ENCODE assay signal across 19 cellular contexts in the genomic region with DNA sequence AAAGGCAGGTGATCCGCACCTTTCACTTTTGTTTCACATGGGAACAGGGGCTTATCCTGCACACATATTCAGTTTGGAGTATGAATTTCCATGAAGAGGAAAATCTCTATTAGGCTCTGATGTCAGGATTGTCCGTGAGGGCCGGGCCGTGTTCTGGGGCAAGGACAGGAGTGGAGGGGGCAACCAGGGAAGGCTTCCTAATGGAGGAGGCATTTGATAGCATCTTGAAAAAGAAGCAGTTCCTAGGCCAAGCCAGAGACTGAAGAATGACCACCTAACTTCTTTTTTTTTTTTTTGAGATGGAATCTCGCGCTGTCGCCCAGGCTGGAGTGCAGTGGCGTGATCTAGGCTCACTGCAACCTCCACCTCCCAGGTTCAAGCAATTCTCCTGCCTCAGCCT.
DNase-seq lines count a peak whose midpoint lies in the region; ATAC-seq and TF ChIP-seq lines count a peak whose summit lies in the region.
"Had no signal": no experiment of that assay in that cellular context is flagged by ENCODE, and none has a peak within 500 bp of the region (broad histone marks: within the 10 kb centered on the region; RNA-seq: fewer than 3 reads in every experiment).

No MANE protein-coding gene starts in this region.

- no peak for DNase-seq in SK-N-SH
- DNase-seq in upper lobe of right lung: peak; percentile 10
- DNase-seq in amniotic stem cell (lab: John Stamatoyannopoulos, UW): no peak
- DNase-seq: DMS 273 treated with DMSO at 0.1 percent for 48 hours, KBM-7, NCI-H1417 treated with DMSO at 0.1 percent for 48 hours, NCI-H1930, NCI-H2171 treated with DMSO at 0.1 percent for 48 hours, NCI-H774, PC-9, SIG-M5 had no signal

- peak overlapping the region; percentile 55 for H3K27ac Mint-ChIP-seq in dendritic cell treated with granulocyte-macrophage colony-stimulating factor and Interleukin-4, amounts not matched to agents 40 ng/mL and 50 ng/mL, for 4 days
- peak overlapping the region in 2 of 3 experiments; percentile 43 to 88 for H3K27ac Mint-ChIP-seq in nephron

- H3K79me2 ChIP-seq in SK-N-SH (ENCODE audit: insufficient read depth): peaks cover 7% of the 10 kb centered on the region; the same call in 1 of the 2 replicates

- no peaks in the 10 kb centered on the region for H3K9me3 ChIP-seq in SK-N-SH
- H3K9me3 ChIP-seq in upper lobe of right lung: no peaks in the 10 kb centered on the region
- H3K9me3 ChIP-seq: HAP-1 had no signal

- peaks cover 71% of the 10 kb centered on the region for H3K36me3 Mint-ChIP-seq in dendritic cell treated with granulocyte-macrophage colony-stimulating factor and Interleukin-4, amounts not matched to agents 40 ng/mL and 50 ng/mL, for 4 days (ENCODE audit: low read depth)
- H3K36me3 Mint-ChIP-seq in nephron (ENCODE audit: low read depth): no peaks in the 10 kb centered on the region

- POLR2A ChIA-PET in SK-N-SH (lab: Yijun Ruan, JAX): no interaction called here

- H3K27ac ChIP-seq in SK-N-SH (ENCODE audit: low read depth in 2 of 2, low read length in 1 of 2) (peak overlapping the region; percentile 39 to 78), upper lobe of right lung (no peak overlapping the region)
- H3K27ac ChIP-seq: 22Rv1, HL-60, PC-9 had no signal

- no peak overlapping the region for H3K4me3 ChIP-seq in SK-N-SH (ENCODE audit: low read depth in 2 of 2, low read length in 1 of 2)
- no peak overlapping the region for H3K4me3 ChIP-seq in upper lobe of right lung
- H3K4me3 ChIP-seq: HAP-1, PC-9 had no signal

- H3K27me3 Mint-ChIP-seq in dendritic cell treated with granulocyte-macrophage colony-stimulating factor and Interleukin-4, amounts not matched to agents 40 ng/mL and 50 ng/mL, for 4 days: no peaks in the 10 kb centered on the region
- peaks cover 7% of the 10 kb centered on the region for H3K27me3 Mint-ChIP-seq in nephron (ENCODE audit: low read depth)

- TF ChIP-seq CTCF in SK-N-SH (IDR thresholded peaks at IDR 0.05): no peak
- TF ChIP-seq CTCF in nephron (IDR thresholded peaks at IDR 0.05; ENCODE audit: unreplicated experiment in 3 of 3): no peak
- TF ChIP-seq CTCF in upper lobe of right lung (IDR thresholded peaks at IDR 0.05): no peak

- no peak overlapping the region for H2AFZ ChIP-seq in SK-N-SH (ENCODE audit: low read depth)
- H2AFZ ChIP-seq: PC-9 had no signal

- H3K36me3 ChIP-seq in SK-N-SH (replicated peaks in 1 of 2; ENCODE audit: control insufficient read depth in 1 of 2, insufficient read depth in 2 of 2, low read length in 1 of 2) (peaks cover 0 to 8% of the 10 kb centered on the region in 2 experiments), upper lobe of right lung (no peaks in the 10 kb centered on the region)
- H3K36me3 ChIP-seq: HAP-1 had no signal

- no peak for TF ChIP-seq EP300 in SK-N-SH (IDR thresholded peaks at IDR 0.05; ENCODE audit: borderline replicate concordance in 1 of 2, low read depth in 1 of 2, low read length in 1 of 2)

- H3K27me3 ChIP-seq in SK-N-SH (ENCODE audit: insufficient read depth) (no peaks in the 10 kb centered on the region), upper lobe of right lung (no peaks in the 10 kb centered on the region)

- no peaks in the 10 kb centered on the region for H4K20me1 ChIP-seq in SK-N-SH (ENCODE audit: insufficient read depth)

- no peak overlapping the region for H3K4me3 Mint-ChIP-seq in dendritic cell treated with granulocyte-macrophage colony-stimulating factor and Interleukin-4, amounts not matched to agents 40 ng/mL and 50 ng/mL, for 4 days
- no peak overlapping the region for H3K4me3 Mint-ChIP-seq in nephron

- H3K4me2 ChIP-seq in SK-N-SH: peak overlapping the region; percentile 43; the same call in 1 of the 2 replicates
- H3K4me2 ChIP-seq: PC-9 had no signal

- no peaks in the 10 kb centered on the region for H3K9me2 ChIP-seq in SK-N-SH

- peaks cover 29% of the 10 kb centered on the region for H3F3A ChIP-seq in SK-N-SH (replicated peaks; ENCODE audit: insufficient read depth)

- intact Hi-C loops in dendritic cell treated with granulocyte-macrophage colony-stimulating factor and Interleukin-4, amounts not matched to agents 40 ng/mL and 50 ng/mL, for 4 days (cut with micrococcal nuclease): loop anchor here (5.0 kb wide), 1 partner anchor 33 kb away; no protein-coding TSS in a partner anchor
- intact Hi-C loops in upper lobe of right lung (cut with DNase I): no loop called here

- ATAC-seq in SK-N-SH treated with all-trans-retinoic acid at 6 μM for 48 hours (no peak), upper lobe of right lung (no peak), HG02938 (IDR thresholded peaks at IDR 0.05; ENCODE audit: unreplicated experiment) (no peak), GM18873 (IDR thresholded peaks at IDR 0.05; ENCODE audit: low FRiP score, unreplicated experiment) (no peak)

- H3K9me3 Mint-ChIP-seq in dendritic cell treated with granulocyte-macrophage colony-stimulating factor and Interleukin-4, amounts not matched to agents 40 ng/mL and 50 ng/mL, for 4 days: no peaks in the 10 kb centered on the region
- H3K9me3 Mint-ChIP-seq in nephron: no peaks in the 10 kb centered on the region

- H3K4me1 ChIP-seq in SK-N-SH (ENCODE audit: control insufficient read depth in 1 of 2, insufficient read depth in 2 of 2, low read depth in 1 of 2, low read length in 1 of 2): peaks cover 41 to 66% of the 10 kb centered on the region in 2 experiments
- H3K4me1 ChIP-seq in upper lobe of right lung: peaks cover 27% of the 10 kb centered on the region

- 89% methylated on average over 8 of the region's 8 CpGs for WGBS in SK-N-SH (ENCODE audit: low lambda C conversion rate)

- H3K4me1 Mint-ChIP-seq in dendritic cell treated with granulocyte-macrophage colony-stimulating factor and Interleukin-4, amounts not matched to agents 40 ng/mL and 50 ng/mL, for 4 days (ENCODE audit: low read depth): peaks cover 76% of the 10 kb centered on the region
- peaks cover 72% of the 10 kb centered on the region for H3K4me1 Mint-ChIP-seq in nephron

- H3K9ac ChIP-seq in SK-N-SH: no peak overlapping the region

- TF ChIP-seq RAD21 in SK-N-SH (IDR thresholded peaks at IDR 0.05; ENCODE audit: low read length): no peak

- CTCF ChIA-PET in SK-N-SH (lab: Yijun Ruan, JAX): interaction anchor here (1.1 to 1.5 kb wide), 3 partner anchors 16 to 175 kb away, joined by 3 to 5 read pairs (median 3); partner anchors contain the start of gene SEC14L1

TF ChIP-seq in SK-N-SH, 30 proteins besides CTCF, POLR2A, EP300 and RAD21:
- TF ChIP-seq, protein P1, sequence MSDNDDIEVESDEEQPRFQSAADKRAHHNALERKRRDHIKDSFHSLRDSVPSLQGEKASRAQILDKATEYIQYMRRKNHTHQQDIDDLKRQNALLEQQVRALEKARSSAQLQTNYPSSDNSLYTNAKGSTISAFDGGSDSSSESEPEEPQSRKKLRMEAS (IDR thresholded peaks at IDR 0.05; ENCODE audit: low read depth): no peak
TF ChIP-seq in SK-N-SH: peak in this region for 0.

TF ChIP-seq in SK-N-SH treated with all-trans-retinoic acid at 6 μM for 48 hours, 23 proteins besides CTCF, POLR2A, EP300 and RAD21 (continues in another document):
- TF ChIP-seq BACH2 (CRISPR knock-in tag; IDR thresholded peaks at IDR 0.05; ENCODE audit: borderline replicate concordance) (no peak), TCF4 (CRISPR knock-in tag; IDR thresholded peaks at IDR 0.05; ENCODE audit: borderline replicate concordance) (no peak), ISL1 (CRISPR knock-in tag; IDR thresholded peaks at IDR 0.05) (no peak), ZFP3 (CRISPR knock-in tag; IDR thresholded peaks at IDR 0.05) (no peak), ESRRG (CRISPR knock-in tag; IDR thresholded peaks at IDR 0.05) (no peak), TOX (CRISPR knock-in tag; IDR thresholded peaks at IDR 0.05; ENCODE audit: borderline replicate concordance) (no peak), SNAI2 (CRISPR knock-in tag; IDR thresholded peaks at IDR 0.05) (no peak), ZNF565 (CRISPR knock-in tag; conservative IDR thresholded peaks at IDR 0.05; ENCODE audit: low read depth) (no peak), ZNF70 (CRISPR knock-in tag; IDR thresholded peaks at IDR 0.05) (no peak), CSRNP3 (CRISPR knock-in tag; IDR thresholded peaks at IDR 0.05) (no peak), CSDC2 (CRISPR knock-in tag; IDR thresholded peaks at IDR 0.05) (no peak)
- TF ChIP-seq, protein P2, sequence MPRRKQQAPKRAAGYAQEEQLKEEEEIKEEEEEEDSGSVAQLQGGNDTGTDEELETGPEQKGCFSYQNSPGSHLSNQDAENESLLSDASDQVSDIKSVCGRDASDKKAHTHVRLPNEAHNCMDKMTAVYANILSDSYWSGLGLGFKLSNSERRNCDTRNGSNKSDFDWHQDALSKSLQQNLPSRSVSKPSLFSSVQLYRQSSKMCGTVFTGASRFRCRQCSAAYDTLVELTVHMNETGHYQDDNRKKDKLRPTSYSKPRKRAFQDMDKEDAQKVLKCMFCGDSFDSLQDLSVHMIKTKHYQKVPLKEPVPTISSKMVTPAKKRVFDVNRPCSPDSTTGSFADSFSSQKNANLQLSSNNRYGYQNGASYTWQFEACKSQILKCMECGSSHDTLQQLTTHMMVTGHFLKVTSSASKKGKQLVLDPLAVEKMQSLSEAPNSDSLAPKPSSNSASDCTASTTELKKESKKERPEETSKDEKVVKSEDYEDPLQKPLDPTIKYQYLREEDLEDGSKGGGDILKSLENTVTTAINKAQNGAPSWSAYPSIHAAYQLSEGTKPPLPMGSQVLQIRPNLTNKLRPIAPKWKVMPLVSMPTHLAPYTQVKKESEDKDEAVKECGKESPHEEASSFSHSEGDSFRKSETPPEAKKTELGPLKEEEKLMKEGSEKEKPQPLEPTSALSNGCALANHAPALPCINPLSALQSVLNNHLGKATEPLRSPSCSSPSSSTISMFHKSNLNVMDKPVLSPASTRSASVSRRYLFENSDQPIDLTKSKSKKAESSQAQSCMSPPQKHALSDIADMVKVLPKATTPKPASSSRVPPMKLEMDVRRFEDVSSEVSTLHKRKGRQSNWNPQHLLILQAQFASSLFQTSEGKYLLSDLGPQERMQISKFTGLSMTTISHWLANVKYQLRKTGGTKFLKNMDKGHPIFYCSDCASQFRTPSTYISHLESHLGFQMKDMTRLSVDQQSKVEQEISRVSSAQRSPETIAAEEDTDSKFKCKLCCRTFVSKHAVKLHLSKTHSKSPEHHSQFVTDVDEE (CRISPR knock-in tag; IDR thresholded peaks at IDR 0.05): no peak
